ENCODE assay signal across 24 cellular contexts in genomic region chr1:49294539-49294938, GRCh38.
"Had no signal": no experiment of that assay in that cellular context is flagged by ENCODE, and none has a peak within 500 bp of the region (broad histone marks: within the 10 kb centered on the region; RNA-seq: fewer than 3 reads in every experiment).

No MANE protein-coding gene starts in this region.

- H3K36me3 Mint-ChIP-seq: naive thymus-derived CD4-positive, alpha-beta T cell; natural killer cell; neural progenitor cell; stimulated activated effector memory CD8-positive, alpha-beta T cell treated with anti-CD3 and anti-CD28 coated beads, Interleukin-12 subunit alpha, Interleukin-12 subunit beta, amount 100 ng/mL, for 72 hours; type B pancreatic cell had no signal

- DNase-seq: naive thymus-derived CD4-positive, alpha-beta T cell; natural killer cell; pancreas; right cardiac atrium; right lobe of liver; sigmoid colon; small intestine; stimulated activated CD4-positive, alpha-beta T cell treated with anti-CD3 and anti-CD28 coated beads, Interleukin-15, amount 100 ng/mL, for 24 hours; stimulated activated CD4-positive, alpha-beta T cell treated with anti-CD3 and anti-CD28 coated beads, Interleukin-2, amount 100 ng/mL, for 24 hours; stimulated activated CD4-positive, alpha-beta T cell treated with anti-CD3 and anti-CD28 coated beads, Interleukin-2, amount 100 ng/mL, for 48 hours; stimulated activated CD4-positive, alpha-beta T cell treated with anti-CD3 and anti-CD28 coated beads, Interleukin-4, amount 100 ng/mL, for 24 hours; stimulated activated naive B cell treated with anti-CD40 and anti-IgM and Interleukin-4, amounts not matched to agents 10 μg/mL and 1 μg/mL and 100 μg/mL, for 72 hours; stimulated activated naive CD4-positive, alpha-beta T cell treated with Interleukin-2 at 50 U/mL for 16 hours; stomach; testis; tibial artery; transverse colon; upper lobe of right lung; uterus had no signal

- H3K4me1 Mint-ChIP-seq: naive thymus-derived CD4-positive, alpha-beta T cell; natural killer cell; nephron; neural progenitor cell; stimulated activated effector memory CD8-positive, alpha-beta T cell treated with anti-CD3 and anti-CD28 coated beads, Interleukin-12 subunit alpha, Interleukin-12 subunit beta, amount 100 ng/mL, for 72 hours; stimulated activated naive B cell treated with anti-CD40 and anti-IgM and Interleukin-4, amounts not matched to agents 10 μg/mL and 1 μg/mL and 100 μg/mL, for 72 hours had no signal

- H3K4me3 Mint-ChIP-seq: naive thymus-derived CD4-positive, alpha-beta T cell; natural killer cell; nephron; neural progenitor cell; stimulated activated effector memory CD8-positive, alpha-beta T cell treated with anti-CD3 and anti-CD28 coated beads, Interleukin-12 subunit alpha, Interleukin-12 subunit beta, amount 100 ng/mL, for 72 hours; stimulated activated naive B cell treated with anti-CD40 and anti-IgM and Interleukin-4, amounts not matched to agents 10 μg/mL and 1 μg/mL and 100 μg/mL, for 72 hours; stimulated activated naive CD8-positive, alpha-beta T cell treated with anti-CD3 and anti-CD28 coated beads, Interleukin-15, Interleukin-2, amounts not matched to agents 100 ng/mL and 50 ng/mL, for 24 hours; type B pancreatic cell had no signal

- H3K27ac Mint-ChIP-seq: naive thymus-derived CD4-positive, alpha-beta T cell; natural killer cell; nephron; neural progenitor cell; stimulated activated effector memory CD8-positive, alpha-beta T cell treated with anti-CD3 and anti-CD28 coated beads, Interleukin-12 subunit alpha, Interleukin-12 subunit beta, amount 100 ng/mL, for 72 hours; stimulated activated naive B cell treated with anti-CD40 and anti-IgM and Interleukin-4, amounts not matched to agents 10 μg/mL and 1 μg/mL and 100 μg/mL, for 72 hours; stimulated activated naive CD8-positive, alpha-beta T cell treated with anti-CD3 and anti-CD28 coated beads, Interleukin-15, Interleukin-2, amounts not matched to agents 100 ng/mL and 50 ng/mL, for 24 hours; type B pancreatic cell had no signal

- H3K27me3 Mint-ChIP-seq: stimulated activated naive B cell treated with anti-CD40 and anti-IgM and Interleukin-4, amounts not matched to agents 10 μg/mL and 1 μg/mL and 100 μg/mL, for 72 hours; stimulated activated naive CD8-positive, alpha-beta T cell treated with anti-CD3 and anti-CD28 coated beads, Interleukin-15, Interleukin-2, amounts not matched to agents 100 ng/mL and 50 ng/mL, for 24 hours; type B pancreatic cell had no signal
